1 cellular context compared by ENCODE assay signal in genomic region chr1:55053265-55053954, GRCh38.
TF ChIP-seq lines count a peak whose summit lies in the region.

No MANE protein-coding gene starts in this region.

TF ChIP-seq in HepG2, 621 proteins besides CTCF, POLR2A, EP300 and RAD21 (continued from another document and continues in another):
- TF ChIP-seq ZNF407 (CRISPR knock-in tag; IDR thresholded peaks at IDR 0.05; ENCODE audit: not compliant biosample characterization) (no peak), CC2D1A (CRISPR knock-in tag; IDR thresholded peaks at IDR 0.05) (no peak), TARDBP (CRISPR knock-in tag; IDR thresholded peaks at IDR 0.05) (peak; percentile 11; the same call in 1 of the 2 replicates), MAZ (IDR thresholded peaks at IDR 0.05; ENCODE audit: borderline replicate concordance, low read depth, low read length) (no peak), MAZ (CRISPR knock-in tag; IDR thresholded peaks at IDR 0.05; ENCODE audit: low read depth) (0 out of 2 replicates have a peak, but pooled peaks have one; percentile 22), SATB2 (CRISPR knock-in tag; IDR thresholded peaks at IDR 0.05) (no peak), ZNF605 (CRISPR knock-in tag; IDR thresholded peaks at IDR 0.05) (0 out of 2 replicates have a peak, but pooled peaks have one; percentile 34), UBTF (CRISPR knock-in tag; IDR thresholded peaks at IDR 0.05) (peak; percentile 45; the same call in 1 of the 2 replicates), PRDM4 (CRISPR knock-in tag; IDR thresholded peaks at IDR 0.05; ENCODE audit: borderline replicate concordance) (no peak), MZF1 (CRISPR knock-in tag; IDR thresholded peaks at IDR 0.05; ENCODE audit: borderline replicate concordance) (no peak), ZFP41 (CRISPR knock-in tag; IDR thresholded peaks at IDR 0.05; ENCODE audit: borderline replicate concordance) (no peak), ZBTB39 (CRISPR knock-in tag; IDR thresholded peaks at IDR 0.05) (no peak), PHB2 (IDR thresholded peaks at IDR 0.05; ENCODE audit: partially characterized antibody) (no peak), ZMYM2 (CRISPR knock-in tag; IDR thresholded peaks at IDR 0.05) (peak; percentile 33; the same call in 1 of the 2 replicates), ZNF512 (CRISPR knock-in tag; IDR thresholded peaks at IDR 0.05) (no peak), ZNF691 (CRISPR knock-in tag; IDR thresholded peaks at IDR 0.05; ENCODE audit: borderline replicate concordance, low read depth) (no peak), ZNF710 (CRISPR knock-in tag; IDR thresholded peaks at IDR 0.05; ENCODE audit: borderline replicate concordance) (no peak), ZNF263 (CRISPR knock-in tag; IDR thresholded peaks at IDR 0.05) (peak; percentile 39; the same call in 1 of the 2 replicates), ZNF740 (CRISPR knock-in tag; IDR thresholded peaks at IDR 0.05) (no peak), ZSCAN22 (CRISPR knock-in tag; IDR thresholded peaks at IDR 0.05) (no peak), ZMYM3 (CRISPR knock-in tag; IDR thresholded peaks at IDR 0.05) (peak; percentile 26; the same call in 1 of the 2 replicates), ZNF468 (CRISPR knock-in tag; IDR thresholded peaks at IDR 0.05) (no peak), JUNB (CRISPR knock-in tag; IDR thresholded peaks at IDR 0.05; ENCODE audit: borderline replicate concordance) (no peak), THAP8 (CRISPR knock-in tag; IDR thresholded peaks at IDR 0.05; ENCODE audit: borderline replicate concordance) (no peak), KDM2A (CRISPR knock-in tag; IDR thresholded peaks at IDR 0.05; ENCODE audit: borderline replicate concordance, low read depth) (no peak), THAP7 (CRISPR knock-in tag; IDR thresholded peaks at IDR 0.05) (no peak), ZBTB43 (CRISPR knock-in tag; conservative IDR thresholded peaks at IDR 0.05) (no peak), ISX (CRISPR knock-in tag; conservative IDR thresholded peaks at IDR 0.05) (no peak), AGO2 (optimal IDR thresholded peaks at IDR 0.05; ENCODE audit: low read depth, low read length) (no peak), SMYD3 (CRISPR knock-in tag; IDR thresholded peaks at IDR 0.05) (no peak), CBX2 (IDR thresholded peaks at IDR 0.05; ENCODE audit: low read depth, low read length) (no peak), CBX2 (CRISPR knock-in tag; IDR thresholded peaks at IDR 0.05; ENCODE audit: low read depth) (no peak), MEIS1 (CRISPR knock-in tag; IDR thresholded peaks at IDR 0.05; ENCODE audit: borderline replicate concordance) (0 out of 2 replicates have a peak, but pooled peaks have one; percentile 31)
